14 cellular contexts compared by ENCODE assay signal in the genomic region with DNA sequence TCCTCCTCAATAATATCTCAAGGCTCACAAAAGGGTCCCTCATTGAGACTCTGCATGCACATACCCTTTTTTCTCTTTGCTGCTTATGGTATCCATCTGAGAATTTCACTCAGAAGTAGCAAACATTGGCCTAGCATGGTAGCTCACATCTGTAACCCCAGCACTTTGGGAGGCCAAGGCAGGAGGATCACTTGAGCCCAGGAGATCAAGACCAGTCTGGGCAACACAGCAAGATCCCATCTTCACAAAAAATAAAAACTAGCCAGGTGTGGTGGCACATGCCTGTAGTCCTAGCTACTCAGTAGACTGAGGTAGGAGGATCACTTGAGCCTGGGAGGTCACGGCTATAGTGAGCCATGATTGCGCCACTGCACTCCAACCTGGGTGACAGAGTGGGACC. TPM values are rescaled to one million over a fixed set of nuclear protein-coding genes. Genes with fewer than 3 reads are reported as not detected.
A peak's percentile ranks its signal among the peaks of the same experiment; 100 is the strongest.
DNase-seq lines count a peak whose midpoint lies in the region; ATAC-seq and TF ChIP-seq lines count a peak whose summit lies in the region.
"Had no signal": no experiment of that assay in that cellular context is flagged by ENCODE, and none has a peak within 500 bp of the region (broad histone marks: within the 10 kb centered on the region; RNA-seq: fewer than 3 reads in every experiment).

No MANE protein-coding gene starts in this region.

- H3K9me3 Mint-ChIP-seq in activated naive CD4-positive, alpha-beta T cell treated with anti-CD3 and anti-CD28 coated beads, Interleukin-2, amount 10 ng/mL, durations not matched to agents 7 days and 5 days = no peaks in the 10 kb centered on the region
- H3K9me3 Mint-ChIP-seq in activated CD4-positive, alpha-beta memory T cell treated with anti-CD3 and anti-CD28 coated beads for 36 hours = no peaks in the 10 kb centered on the region
- H3K9me3 Mint-ChIP-seq in endodermal cell = no peaks in the 10 kb centered on the region
- H3K9me3 Mint-ChIP-seq: HFFc6 had no signal

- TF ChIP-seq POLR2A in transverse colon (IDR thresholded peaks at IDR 0.05) = no peak

- peak overlapping the region; percentile 90 for H3K27ac Mint-ChIP-seq in activated naive CD4-positive, alpha-beta T cell treated with anti-CD3 and anti-CD28 coated beads, Interleukin-2, amount 10 ng/mL, durations not matched to agents 7 days and 5 days
- H3K27ac Mint-ChIP-seq in activated CD4-positive, alpha-beta memory T cell treated with anti-CD3 and anti-CD28 coated beads for 36 hours = peak overlapping the region; percentile 91
- no peak overlapping the region for H3K27ac Mint-ChIP-seq in endodermal cell
- H3K27ac Mint-ChIP-seq: HFFc6 had no signal

- CTCF ChIA-PET in activated naive CD4-positive, alpha-beta T cell treated with anti-CD3 and anti-CD28 coated beads, Interleukin-2, amount 10 ng/mL, durations not matched to agents 7 days and 5 days (lab: Charles Lee) = interaction anchor here (1.0 to 1.6 kb wide), 3 partner anchors 16 to 82 kb away, joined by 3 to 5 read pairs (median 4); no protein-coding TSS in a partner anchor
- CTCF ChIA-PET in activated CD4-positive, alpha-beta memory T cell treated with anti-CD3 and anti-CD28 coated beads for 36 hours (lab: Charles Lee) = interaction anchor here (1.5 to 4.3 kb wide), 2 partner anchors 20 to 81 kb away, joined by 3 to 19 read pairs; no protein-coding TSS in a partner anchor

- no peak overlapping the region for H3K9ac ChIP-seq in muscle layer of colon (ENCODE audit: low read length)
- H3K9ac ChIP-seq in endodermal cell (ENCODE audit: extremely low read depth, low read length, poor library complexity, severe bottlenecking) = no peak overlapping the region

- DNase-seq in activated naive CD4-positive, alpha-beta T cell treated with anti-CD3 and anti-CD28 coated beads, Interleukin-2, amount 10 ng/mL, durations not matched to agents 7 days and 5 days = no peak
- DNase-seq in activated naive CD4-positive, alpha-beta T cell treated with anti-CD3 and anti-CD28 coated beads, Interleukin-2, amount 50 U/mL, for 16 hours = no peak
- no peak for DNase-seq in activated CD4-positive, alpha-beta memory T cell treated with anti-CD3 and anti-CD28 coated beads for 36 hours
- DNase-seq in transverse colon (no peak), NCI-H524 (lab: John Stamatoyannopoulos, UW) (no peak), endodermal cell (no peak)
- DNase-seq: amniotic stem cell, HFFc6, hippocampal formation, NCI-H2081 treated with DMSO at 0.1 percent for 48 hours, NCI-H82 had no signal

- POLR2A ChIA-PET in activated CD4-positive, alpha-beta memory T cell treated with anti-CD3 and anti-CD28 coated beads for 36 hours (lab: Charles Lee) = interaction anchor here (0.9 to 4.3 kb wide), 5 partner anchors 8 to 23 kb away, joined by 3 to 19 read pairs (median 4); no protein-coding TSS in a partner anchor

- peaks cover 30% of the 10 kb centered on the region for H3K36me3 Mint-ChIP-seq in activated naive CD4-positive, alpha-beta T cell treated with anti-CD3 and anti-CD28 coated beads, Interleukin-2, amount 10 ng/mL, durations not matched to agents 7 days and 5 days
- H3K36me3 Mint-ChIP-seq in activated CD4-positive, alpha-beta memory T cell treated with anti-CD3 and anti-CD28 coated beads for 36 hours = no peaks in the 10 kb centered on the region
- no peaks in the 10 kb centered on the region for H3K36me3 Mint-ChIP-seq in endodermal cell (ENCODE audit: low read depth)

- ATAC-seq in GM19452 (IDR thresholded peaks at IDR 0.05; ENCODE audit: unreplicated experiment) = no peak

- no peak for TF ChIP-seq CTCF in transverse colon (IDR thresholded peaks at IDR 0.05)
- no peak for TF ChIP-seq CTCF in endodermal cell (conservative IDR thresholded peaks at IDR 0.05)

- H3K36me3 ChIP-seq in muscle layer of colon (ENCODE audit: insufficient read depth, low read length) = no peaks in the 10 kb centered on the region
- H3K36me3 ChIP-seq in transverse colon = no peaks in the 10 kb centered on the region
- peaks cover 5% of the 10 kb centered on the region for H3K36me3 ChIP-seq in endodermal cell (ENCODE audit: control insufficient read depth, insufficient read depth, low read length)

- H3K4me1 ChIP-seq in muscle layer of colon (ENCODE audit: insufficient read depth, low read length) = peaks cover 98% of the 10 kb centered on the region
- peaks cover 38 to 97% (median 77%) of the 10 kb centered on the region in 4 donors for H3K4me1 ChIP-seq in transverse colon
- peaks cover 24% of the 10 kb centered on the region for H3K4me1 ChIP-seq in endodermal cell (ENCODE audit: control insufficient read depth, insufficient read depth, low read length)

- H3K4me1 Mint-ChIP-seq in activated naive CD4-positive, alpha-beta T cell treated with anti-CD3 and anti-CD28 coated beads, Interleukin-2, amount 10 ng/mL, durations not matched to agents 7 days and 5 days = peaks cover 89% of the 10 kb centered on the region
- H3K4me1 Mint-ChIP-seq in activated CD4-positive, alpha-beta memory T cell treated with anti-CD3 and anti-CD28 coated beads for 36 hours (ENCODE audit: low read depth) = peaks cover 85% of the 10 kb centered on the region
- H3K4me1 Mint-ChIP-seq in endodermal cell = peaks cover 69% of the 10 kb centered on the region

- in situ Hi-C loops in transverse colon (cut with MboI; ENCODE audit: low pct_ligation_motif_present in 1 of 4, low pct_unique_long_range_greater_than_20kb in 1 of 4, low sequenced_read_pairs in 3 of 4) = no loop called here

- no peak overlapping the region for H3K4me3 ChIP-seq in muscle layer of colon (ENCODE audit: low read depth in 1 of 2, low read length in 2 of 2)
- H3K4me3 ChIP-seq in transverse colon = no peak overlapping the region
- no peak overlapping the region for H3K4me3 ChIP-seq in endodermal cell (ENCODE audit: low read length)

- peak overlapping the region; percentile 10 for H3K4me3 Mint-ChIP-seq in activated naive CD4-positive, alpha-beta T cell treated with anti-CD3 and anti-CD28 coated beads, Interleukin-2, amount 10 ng/mL, durations not matched to agents 7 days and 5 days
- peak overlapping the region; percentile 60 for H3K4me3 Mint-ChIP-seq in activated CD4-positive, alpha-beta memory T cell treated with anti-CD3 and anti-CD28 coated beads for 36 hours
- no peak overlapping the region for H3K4me3 Mint-ChIP-seq in endodermal cell
- H3K4me3 Mint-ChIP-seq: HFFc6 had no signal

- peaks cover 8% of the 10 kb centered on the region for H3K27me3 Mint-ChIP-seq in activated naive CD4-positive, alpha-beta T cell treated with anti-CD3 and anti-CD28 coated beads, Interleukin-2, amount 10 ng/mL, durations not matched to agents 7 days and 5 days
- no peaks in the 10 kb centered on the region for H3K27me3 Mint-ChIP-seq in activated CD4-positive, alpha-beta memory T cell treated with anti-CD3 and anti-CD28 coated beads for 36 hours
- no peaks in the 10 kb centered on the region for H3K27me3 Mint-ChIP-seq in endodermal cell (ENCODE audit: insufficient read depth)

- intact Hi-C loops in activated CD4-positive, alpha-beta memory T cell treated with anti-CD3 and anti-CD28 coated beads for 36 hours (cut with micrococcal nuclease) = loop anchor here (1.0 to 2.0 kb wide), 3 partner anchors 8 to 1164 kb away; no protein-coding TSS in a partner anchor
- intact Hi-C loops in transverse colon (cut with DNase I; ENCODE audit: low total_unique reads) = no loop called here

- H3K27ac ChIP-seq in muscle layer of colon (ENCODE audit: low read depth, low read length) (peak overlapping the region; percentile 74), transverse colon (peak overlapping the region; percentile 94 to 99 (median 96)), endodermal cell (ENCODE audit: low read depth, low read length) (no peak overlapping the region)
- H3K27ac ChIP-seq: RWPE1 had no signal

- TF ChIP-seq EP300 in transverse colon (IDR thresholded peaks at IDR 0.05; ENCODE audit: low read depth) = no peak

- H3K9me3 ChIP-seq in muscle layer of colon (ENCODE audit: low read length) (no peaks in the 10 kb centered on the region), transverse colon (no peaks in the 10 kb centered on the region), endodermal cell (ENCODE audit: control insufficient read depth, low read length) (no peaks in the 10 kb centered on the region)

- WGBS in transverse colon (ENCODE audit: low coverage in 1 of 2), 2 donors = 96% methylated on average over 2 of the region's 2 CpGs; no CpG with 5 or more reads in 1 of the 2 donors
- 95% methylated on average over 2 of the region's 2 CpGs; no CpG with 5 or more reads in 1 of the 2 experiments for WGBS in endodermal cell (ENCODE audit: insufficient coverage in 1 of 2, insufficient read length in 1 of 2), 2 experiments

- H3K27me3 ChIP-seq in muscle layer of colon (ENCODE audit: control insufficient read depth in 1 of 2, insufficient read depth in 2 of 2, low read length in 2 of 2) (no peaks in the 10 kb centered on the region), transverse colon (no peaks in the 10 kb centered on the region), endodermal cell (ENCODE audit: control insufficient read depth, insufficient read depth, low read length, poor library complexity, severe bottlenecking) (no peaks in the 10 kb centered on the region)

RNA-seq across cellular contexts. Expression of a gene that starts 11.7 kb away (rescaled TPM):
- total RNA-seq in activated CD4-positive, alpha-beta memory T cell treated with anti-CD3 and anti-CD28 coated beads for 36 hours = 10 to 100 TPM; 35.3 to 40.4 TPM
- total RNA-seq in transverse colon (10 to 100 TPM; 67.2 to 87.6 (median 79.3) TPM), endodermal cell (10 to 100 TPM; 37.5 to 42.3 TPM)
- polyA plus RNA-seq in endodermal cell (2013, experiment 1 of 2) = 119 TPM
- polyA plus RNA-seq in endodermal cell (2013, experiment 2 of 2) = 96.5 TPM
